ENCODE assay signal across 21 cellular contexts in the genomic region with DNA sequence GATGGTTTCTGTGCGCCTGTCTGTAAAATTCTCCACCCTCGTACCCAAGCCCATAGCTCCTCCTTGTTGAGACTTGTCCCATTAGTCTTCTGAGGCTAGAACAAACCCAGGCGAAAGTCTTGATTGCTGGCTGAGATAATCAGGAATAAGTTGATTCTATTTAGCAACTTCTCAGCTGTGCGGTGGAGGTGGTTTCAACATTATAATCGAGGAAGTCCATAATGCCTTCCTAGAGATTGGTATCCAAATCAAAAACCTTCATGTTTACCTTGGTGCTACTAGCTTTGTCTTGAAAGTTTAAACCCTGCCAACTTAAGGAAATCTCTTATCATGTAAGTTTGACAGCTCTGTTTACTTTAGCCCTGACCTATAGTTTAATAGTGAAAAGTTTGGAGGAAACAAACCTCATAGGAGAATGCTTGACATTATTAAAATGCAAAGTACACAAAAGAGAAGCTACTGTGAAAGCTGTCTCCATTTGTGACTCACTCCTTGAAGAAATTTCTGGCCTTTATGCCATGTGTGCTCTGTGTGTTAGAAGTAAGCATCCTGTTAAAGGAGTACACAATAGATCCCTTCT. TPM values are rescaled to one million over a fixed set of nuclear protein-coding genes. Genes with fewer than 3 reads are reported as not detected.
DNase-seq lines count a peak whose midpoint lies in the region; FAIRE-seq lines count a peak whose summit lies in the region.
"Had no signal": no experiment of that assay in that cellular context is flagged by ENCODE, and none has a peak within 500 bp of the region (broad histone marks: within the 10 kb centered on the region; RNA-seq: fewer than 3 reads in every experiment).

No MANE protein-coding gene starts in this region.

- in situ Hi-C loops in SK-MEL-5 (cut with HindIII; ENCODE audit: low pct_unique_long_range_greater_than_20kb, low sequenced_read_pairs): no loop called here

- no peaks in the 10 kb centered on the region for H3K9me3 ChIP-seq in small intestine (ENCODE audit: control insufficient read depth, low read depth)
- H3K9me3 ChIP-seq: gastroesophageal sphincter had no signal

- DNase-seq in HT-29 (ENCODE audit: low spot score): peak; percentile 65
- DNase-seq in SK-MEL-5 (ENCODE audit: low read depth, low spot score): peak; percentile 73
- DNase-seq in foreskin melanocyte: peak; percentile 39
- DNase-seq in small intestine: peak; percentile 49
- no peak for DNase-seq in DMS79 (lab: John Stamatoyannopoulos, UW)
- no peak for DNase-seq in caudate nucleus (lab: John Stamatoyannopoulos, UW)
- DNase-seq in NCI-H446 (lab: John Stamatoyannopoulos, UW): no peak
- no peak for DNase-seq in NCI-H1436 treated with DMSO at 0.1 percent for 48 hours (lab: John Stamatoyannopoulos, UW)
- DNase-seq: activated CD8-positive, alpha-beta memory T cell treated with anti-CD3 and anti-CD28 coated beads, Interleukin-2, amount 10 ng/mL, durations not matched to agents 7 days and 5 days; activated naive CD4-positive, alpha-beta T cell; C1 segment of cervical spinal cord; KG1; NCI-H187; NCI-H69; stimulated activated CD4-positive, alpha-beta T cell treated with anti-CD3 and anti-CD28 coated beads, Interleukin-12 subunit alpha, Interleukin-12 subunit beta, amount 100 ng/mL, for 4 hours had no signal

- 41 to 48% (median 41%) methylated on average over 5 of the region's 5 CpGs for WGBS in small intestine, 3 donors

- H3K4me1 ChIP-seq in small intestine (ENCODE audit: control insufficient read depth in 2 of 2, insufficient read depth in 1 of 2, low read depth in 1 of 2, low read length in 1 of 2): no peaks in the 10 kb centered on the region
- H3K4me1 ChIP-seq: gastroesophageal sphincter had no signal

- H3K27ac ChIP-seq in small intestine (ENCODE audit: low read depth in 1 of 2, low read length in 1 of 2) (no peak overlapping the region), caudate nucleus (ENCODE audit: low read depth, low read length) (no peak overlapping the region)
- H3K27ac ChIP-seq: cardiac muscle cell, gastroesophageal sphincter had no signal

- peak; percentile 5 for FAIRE-seq in small intestine (lab: Jason Lieb, UNC)

- no peaks in the 10 kb centered on the region for H3K27me3 ChIP-seq in small intestine (ENCODE audit: control insufficient read depth in 2 of 2, insufficient read depth in 2 of 2, low read length in 2 of 2)
- H3K27me3 ChIP-seq: cardiac muscle cell, gastroesophageal sphincter had no signal

- H3K36me3 ChIP-seq in small intestine (ENCODE audit: control insufficient read depth in 2 of 2, insufficient read depth in 2 of 2, low read length in 2 of 2): no peaks in the 10 kb centered on the region
- H3K36me3 ChIP-seq: cardiac muscle cell, gastroesophageal sphincter had no signal

- H3K4me3 ChIP-seq in small intestine (ENCODE audit: low read depth in 1 of 2, low read length in 2 of 2): no peak overlapping the region
- H3K4me3 ChIP-seq: cardiac muscle cell, gastroesophageal sphincter had no signal

RNA-seq across cellular contexts. Expression of gene DSC1, which starts 36.6 kb away (rescaled TPM):
- not detected in 2 replicates for total RNA-seq in HT-29 (2014; rRNA removed; shearing (Covaris generic))
- total RNA-seq in SK-MEL-5 (2014; rRNA removed; shearing (Covaris generic)): not detected in 2 replicates
- polyA plus RNA-seq in SK-MEL-5 (2015; cell fraction: cytosol; rRNA removed): not detected in 2 replicates
- polyA plus RNA-seq in SK-MEL-5 (2015; cell fraction: nucleus; rRNA removed): not detected in 2 replicates
- polyA plus RNA-seq in small intestine: not detected
- total RNA-seq: activated CD8-positive, alpha-beta memory T cell treated with anti-CD3 and anti-CD28 coated beads, Interleukin-2, amount 10 ng/mL, durations not matched to agents 7 days and 5 days; cardiac muscle cell; gastroesophageal sphincter; mesenteric fat pad; osteoblast; RPMI7951; T-helper 1 cell treated with Interleukin-12 subunit alpha and Interleukin-12 subunit beta and Interleukin-4 antibody, amounts not matched to agents 30 ng/mL and 1 ng/mL, for 36 hours had no signal
- polyA plus RNA-seq: cardiac muscle cell had no signal

Comparison
In these comparisons a context has a peak if more than half of its experiments do, and no peak if none do; other contexts are left out.
1. DNase-seq: peak in HT-29 (single experiment), SK-MEL-5 (single experiment), foreskin melanocyte (single experiment) and small intestine (single experiment); none in DMS79 (single experiment), caudate nucleus (0 of 61), NCI-H446 (0 of 2) and NCI-H1436 treated with DMSO at 0.1 percent for 48 hours (single experiment).